ENCODE assay signal across 8 cellular contexts in genomic region chr5:150358261-150359095, GRCh38. TPM values are rescaled to one million over a fixed set of nuclear protein-coding genes. Genes with fewer than 3 reads are reported as not detected.
A peak's percentile ranks its signal among the peaks of the same experiment; 100 is the strongest.
DNase-seq lines count a peak whose midpoint lies in the region; ATAC-seq and TF ChIP-seq lines count a peak whose summit lies in the region.

No MANE protein-coding gene starts in this region.

- DNase-seq in adipocyte (ENCODE audit: low read depth) (no peak), lower leg skin (ENCODE audit: low spot score in 2 of 2) (no peak)

- ATAC-seq in HG03342 (IDR thresholded peaks at IDR 0.05; ENCODE audit: unreplicated experiment) (no peak), HG02938 (IDR thresholded peaks at IDR 0.05; ENCODE audit: unreplicated experiment) (no peak), GM18861 (IDR thresholded peaks at IDR 0.05; ENCODE audit: unreplicated experiment) (no peak)

- POLR2A ChIA-PET in HEK293 (lab: Yijun Ruan, JAX) = interaction anchor here (0.6 to 1.5 kb wide), 4 partner anchors 39 to 496 kb away, joined by 4 to 5 read pairs (median 4); no protein-coding TSS in a partner anchor

- H3K9me3 ChIP-seq in HEK293 (ENCODE audit: control insufficient read depth, insufficient read depth, low read depth, low read length) = no peaks in the 10 kb centered on the region
- H3K9me3 ChIP-seq in adipocyte (ENCODE audit: control insufficient read depth, low read length) = no peaks in the 10 kb centered on the region

- CTCF ChIA-PET in HEK293 (lab: Yijun Ruan, JAX) = interaction anchor here (0.8 to 1.2 kb wide), 4 partner anchors 53 to 462 kb away, joined by 3 to 4 read pairs (median 4); no protein-coding TSS in a partner anchor

- H3K27me3 ChIP-seq in adipocyte (replicated peaks; ENCODE audit: control insufficient read depth, insufficient read depth, low read length) = no peaks in the 10 kb centered on the region

- H3K27ac ChIP-seq in 22Rv1 (peak overlapping the region; percentile 75), HEK293 (ENCODE audit: extremely low read depth, low read depth, low read length) (peak overlapping the region; percentile 84; the same call in 1 of the 2 replicates), urinary bladder (ENCODE audit: low read depth) (no peak overlapping the region)

- TF ChIP-seq POLR2A in lower leg skin (IDR thresholded peaks at IDR 0.05) = no peak

- intact Hi-C loops in lower leg skin (cut with DNase I; ENCODE audit: low total_unique reads) = no loop called here

- H3K36me3 ChIP-seq in HEK293 (ENCODE audit: control insufficient read depth in 2 of 2, insufficient read depth in 1 of 2, low read length in 2 of 2) (peaks cover 28 to 48% of the 10 kb centered on the region in 2 experiments), adipocyte (ENCODE audit: control insufficient read depth, insufficient read depth, low read length, severe bottlenecking) (peaks cover 26% of the 10 kb centered on the region), urinary bladder (ENCODE audit: insufficient read depth) (no peaks in the 10 kb centered on the region)

- TF ChIP-seq CTCF in 22Rv1 (IDR thresholded peaks at IDR 0.05) = no peak
- TF ChIP-seq CTCF in HEK293 (tag by site-specific recombination; IDR thresholded peaks at IDR 0.05) = no peak
- no peak for TF ChIP-seq CTCF in lower leg skin (IDR thresholded peaks at IDR 0.05)

- peaks cover 7% of the 10 kb centered on the region for H3K4me1 ChIP-seq in HEK293 (ENCODE audit: control insufficient read depth, insufficient read depth, low read length)
- peaks cover 9% of the 10 kb centered on the region for H3K4me1 ChIP-seq in adipocyte (ENCODE audit: control insufficient read depth, insufficient read depth, low read length)
- no peaks in the 10 kb centered on the region for H3K4me1 ChIP-seq in urinary bladder (ENCODE audit: insufficient read depth)

- H3K9ac ChIP-seq in adipocyte (ENCODE audit: low read length) = peak overlapping the region; percentile 77

- H3K4me3 ChIP-seq in HEK293 (ENCODE audit: low read depth, low read length) (peak overlapping the region; percentile 92), adipocyte (ENCODE audit: low read length) (peak overlapping the region; percentile 90), lower leg skin (ENCODE audit: low read depth, poor library complexity, severe bottlenecking) (peak overlapping the region; percentile 78), urinary bladder (ENCODE audit: low read depth, low read length) (peak overlapping the region; percentile 91)

- 40 to 44% methylated on average over 23 of the region's 23 CpGs for WGBS in lower leg skin, 2 donors
- WGBS in urinary bladder = 49% methylated on average over 23 of the region's 23 CpGs

TF ChIP-seq in HEK293, 187 proteins besides CTCF, POLR2A, EP300 and RAD21:
- 0 out of 2 replicates have a peak, but pooled peaks have one; percentile 22 for TF ChIP-seq ZFP37 (tag by site-specific recombination; IDR thresholded peaks at IDR 0.05)
- TF ChIP-seq ZNF132 (tag by site-specific recombination; IDR thresholded peaks at IDR 0.05; ENCODE audit: borderline replicate concordance) = no peak
- 0 out of 2 replicates have a peak, but pooled peaks have one; percentile 8 for TF ChIP-seq ZNF394 (tag by site-specific recombination; IDR thresholded peaks at IDR 0.05; ENCODE audit: borderline replicate concordance)
- 0 out of 2 replicates have a peak, but pooled peaks have one; percentile 19 for TF ChIP-seq ZNF121 (tag by site-specific recombination; IDR thresholded peaks at IDR 0.05)
- peak; percentile 68 for TF ChIP-seq ZBTB17 (tag by site-specific recombination; IDR thresholded peaks at IDR 0.05)

RNA-seq across cellular contexts. Expression of gene TCOF1, which starts 1.0 kb away (rescaled TPM):
- total RNA-seq in lower leg skin (10 to 100 TPM; 30.6 to 35.0 (median 32.2) TPM), urinary bladder (11.9 TPM)
- 22.8 TPM for polyA plus RNA-seq in urinary bladder

RNA-seq across cellular contexts. Expression of gene CD74, which starts 54.2 kb away (rescaled TPM):
- 100 to 1,000 TPM; 500 to 762 (median 613) TPM for total RNA-seq in lower leg skin
- total RNA-seq in urinary bladder = 161 TPM
- 554 TPM for polyA plus RNA-seq in urinary bladder

RNA-seq across cellular contexts. Expression of gene ARSI, which starts 55.8 kb away (rescaled TPM):
- 1 to 10 TPM; 1.6 to 4.5 (median 2.6) TPM for total RNA-seq in lower leg skin
- total RNA-seq in urinary bladder = 16.8 TPM
- 4.8 TPM for polyA plus RNA-seq in urinary bladder
